Comparison of ENCODE assay signal across 18 cellular contexts in the genomic region with DNA sequence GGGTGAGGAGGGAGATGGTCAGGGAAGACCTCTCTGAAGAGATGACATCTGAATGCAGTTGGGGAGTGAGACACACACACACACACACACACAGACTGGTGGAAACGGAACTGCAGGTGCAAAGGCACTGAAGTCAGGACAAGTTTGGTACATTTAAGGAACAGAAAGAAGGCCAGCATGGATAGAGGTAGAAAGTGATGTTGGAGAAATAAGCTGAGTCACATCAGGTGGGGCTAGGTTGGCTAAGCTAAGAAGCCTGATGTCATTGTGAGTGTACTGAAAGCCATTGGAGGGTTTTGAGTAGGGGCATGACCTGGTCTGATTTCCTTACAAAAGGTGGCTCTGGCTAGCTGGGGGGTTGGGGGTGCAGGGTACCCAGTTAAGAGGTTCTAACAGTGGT. TPM values are rescaled to one million over a fixed set of nuclear protein-coding genes. Genes with fewer than 3 reads are reported as not detected.
A peak's percentile ranks its signal among the peaks of the same experiment; 100 is the strongest.
DNase-seq lines count a peak whose midpoint lies in the region; ATAC-seq and TF ChIP-seq lines count a peak whose summit lies in the region.
"Had no signal": no experiment of that assay in that cellular context is flagged by ENCODE, and none has a peak within 500 bp of the region (broad histone marks: within the 10 kb centered on the region; RNA-seq: fewer than 3 reads in every experiment).

No MANE protein-coding gene starts in this region.

- H3K27ac Mint-ChIP-seq in activated naive CD8-positive, alpha-beta T cell treated with anti-CD3 and anti-CD28 coated beads, Interleukin-2, amount 10 ng/mL, durations not matched to agents 7 days and 5 days: peak overlapping the region; percentile 45
- H3K27ac Mint-ChIP-seq in activated naive CD8-positive, alpha-beta T cell treated with anti-CD3 and anti-CD28 coated beads for 36 hours: no peak overlapping the region
- H3K27ac Mint-ChIP-seq in activated B cell treated with CpG ODN at 0.5 μM for 24 hours: peak overlapping the region; percentile 13
- H3K27ac Mint-ChIP-seq: CD8-positive, alpha-beta T cell; endodermal cell; mesothelial cell of epicardium had no signal

- peaks cover 31% of the 10 kb centered on the region for H3K4me1 Mint-ChIP-seq in activated naive CD8-positive, alpha-beta T cell treated with anti-CD3 and anti-CD28 coated beads, Interleukin-2, amount 10 ng/mL, durations not matched to agents 7 days and 5 days
- peaks cover 38% of the 10 kb centered on the region for H3K4me1 Mint-ChIP-seq in activated naive CD8-positive, alpha-beta T cell treated with anti-CD3 and anti-CD28 coated beads for 36 hours
- peaks cover 20% of the 10 kb centered on the region for H3K4me1 Mint-ChIP-seq in activated B cell treated with CpG ODN at 0.5 μM for 24 hours

- CTCF ChIA-PET in activated B cell treated with CpG ODN at 0.5 μM for 24 hours (lab: Charles Lee): no interaction called here

- TF ChIP-seq CTCF in activated B cell treated with CpG ODN at 0.5 μM for 24 hours (IDR thresholded peaks at IDR 0.05): no peak

- peaks cover 17% of the 10 kb centered on the region for H3K27me3 ChIP-seq in effector memory CD4-positive, alpha-beta T cell (replicated peaks; ENCODE audit: control insufficient read depth, insufficient read depth, low read length, poor library complexity, severe bottlenecking)

- no peak overlapping the region for H3K27ac ChIP-seq in effector memory CD4-positive, alpha-beta T cell (ENCODE audit: insufficient read depth, low read length, poor library complexity, severe bottlenecking)

- H3K36me3 ChIP-seq in effector memory CD4-positive, alpha-beta T cell (ENCODE audit: control insufficient read depth, insufficient read depth, low read length): no peaks in the 10 kb centered on the region

- no peak for DNase-seq in activated naive CD8-positive, alpha-beta T cell treated with anti-CD3 and anti-CD28 coated beads, Interleukin-2, amount 10 ng/mL, durations not matched to agents 7 days and 5 days
- no peak for DNase-seq in activated naive CD8-positive, alpha-beta T cell treated with anti-CD3 and anti-CD28 coated beads for 36 hours
- DNase-seq in activated B cell treated with CpG ODN at 0.5 μM for 24 hours: no peak
- DNase-seq in stimulated activated CD8-positive, alpha-beta memory T cell treated with anti-CD3 and anti-CD28 coated beads, Interleukin-4, amount 100 ng/mL, for 48 hours: peak; percentile 20
- no peak for DNase-seq in NCI-H2196 (lab: John Stamatoyannopoulos, UW; ENCODE audit: unreplicated experiment)
- no peak for DNase-seq in effector memory CD4-positive, alpha-beta T cell
- DNase-seq: amniotic stem cell; CD8-positive, alpha-beta T cell; endodermal cell; hippocampal formation; kidney; NCI-H1048; NCI-H2107; NCI-H526; SK-N-SH had no signal

- H3K9me3 Mint-ChIP-seq in activated naive CD8-positive, alpha-beta T cell treated with anti-CD3 and anti-CD28 coated beads, Interleukin-2, amount 10 ng/mL, durations not matched to agents 7 days and 5 days: no peaks in the 10 kb centered on the region
- no peaks in the 10 kb centered on the region for H3K9me3 Mint-ChIP-seq in activated naive CD8-positive, alpha-beta T cell treated with anti-CD3 and anti-CD28 coated beads for 36 hours
- no peaks in the 10 kb centered on the region for H3K9me3 Mint-ChIP-seq in activated B cell treated with CpG ODN at 0.5 μM for 24 hours
- H3K9me3 Mint-ChIP-seq: CD8-positive, alpha-beta T cell; central memory CD8-positive, alpha-beta T cell; endodermal cell; mesothelial cell of epicardium; neural crest cell had no signal

- intact Hi-C loops in activated B cell treated with CpG ODN at 0.5 μM for 24 hours (cut with micrococcal nuclease): no loop called here

- ATAC-seq in activated naive CD8-positive, alpha-beta T cell treated with anti-CD3 and anti-CD28 coated beads, Interleukin-2, amount 10 ng/mL, durations not matched to agents 7 days and 5 days (ENCODE audit: low read depth): no peak
- ATAC-seq in activated B cell treated with CpG ODN at 0.5 μM for 24 hours (ENCODE audit: low read depth): no peak
- ATAC-seq: CD8-positive, alpha-beta T cell had no signal

- peaks cover 7% of the 10 kb centered on the region for H3K36me3 Mint-ChIP-seq in activated naive CD8-positive, alpha-beta T cell treated with anti-CD3 and anti-CD28 coated beads, Interleukin-2, amount 10 ng/mL, durations not matched to agents 7 days and 5 days
- H3K36me3 Mint-ChIP-seq in activated naive CD8-positive, alpha-beta T cell treated with anti-CD3 and anti-CD28 coated beads for 36 hours: peaks cover 4% of the 10 kb centered on the region
- no peaks in the 10 kb centered on the region for H3K36me3 Mint-ChIP-seq in activated B cell treated with CpG ODN at 0.5 μM for 24 hours (ENCODE audit: low read depth)
- H3K36me3 Mint-ChIP-seq: CD8-positive, alpha-beta T cell; mesothelial cell of epicardium had no signal

- H3K4me3 ChIP-seq in effector memory CD4-positive, alpha-beta T cell (ENCODE audit: insufficient read depth, low read depth, low read length, poor library complexity, severe bottlenecking): no peak overlapping the region

- no peaks in the 10 kb centered on the region for H3K27me3 Mint-ChIP-seq in activated naive CD8-positive, alpha-beta T cell treated with anti-CD3 and anti-CD28 coated beads, Interleukin-2, amount 10 ng/mL, durations not matched to agents 7 days and 5 days
- H3K27me3 Mint-ChIP-seq in activated naive CD8-positive, alpha-beta T cell treated with anti-CD3 and anti-CD28 coated beads for 36 hours: peaks cover 7% of the 10 kb centered on the region
- peaks cover 7% of the 10 kb centered on the region for H3K27me3 Mint-ChIP-seq in activated B cell treated with CpG ODN at 0.5 μM for 24 hours

- no peak overlapping the region for H3K4me3 Mint-ChIP-seq in activated naive CD8-positive, alpha-beta T cell treated with anti-CD3 and anti-CD28 coated beads, Interleukin-2, amount 10 ng/mL, durations not matched to agents 7 days and 5 days
- H3K4me3 Mint-ChIP-seq in activated naive CD8-positive, alpha-beta T cell treated with anti-CD3 and anti-CD28 coated beads for 36 hours: no peak overlapping the region
- H3K4me3 Mint-ChIP-seq in activated B cell treated with CpG ODN at 0.5 μM for 24 hours: no peak overlapping the region
- H3K4me3 Mint-ChIP-seq: CD8-positive, alpha-beta T cell; central memory CD8-positive, alpha-beta T cell; endodermal cell; mesothelial cell of epicardium; neural crest cell had no signal

- H3K9me3 ChIP-seq in effector memory CD4-positive, alpha-beta T cell (ENCODE audit: control insufficient read depth, low read length): no peaks in the 10 kb centered on the region
- H3K9me3 ChIP-seq: SK-N-SH had no signal

- H3K4me1 ChIP-seq in effector memory CD4-positive, alpha-beta T cell (ENCODE audit: control insufficient read depth, insufficient read depth, low read length, poor library complexity, severe bottlenecking): peaks cover 4% of the 10 kb centered on the region

- POLR2A ChIA-PET in activated naive CD8-positive, alpha-beta T cell treated with anti-CD3 and anti-CD28 coated beads, Interleukin-2, amount 10 ng/mL, durations not matched to agents 7 days and 5 days (lab: Charles Lee): interaction anchor here (5.3 kb wide), 1 partner anchor 12 kb away, joined by 43 read pairs; a partner anchor contains a TSS
- POLR2A ChIA-PET in activated B cell treated with CpG ODN at 0.5 μM for 24 hours (lab: Charles Lee): no interaction called here

RNA-seq across cellular contexts. Expression of a gene that starts 3.1 kb away (rescaled TPM):
- 10 to 100 TPM in 1 of 2 experiments, 1 to 10 TPM in 1; 9.6 to 10.6 TPM for total RNA-seq in activated naive CD8-positive, alpha-beta T cell treated with anti-CD3 and anti-CD28 coated beads, Interleukin-2, amount 10 ng/mL, durations not matched to agents 7 days and 5 days
- 10 to 100 TPM; 11.7 to 12.2 TPM for total RNA-seq in activated naive CD8-positive, alpha-beta T cell treated with anti-CD3 and anti-CD28 coated beads for 36 hours
- 1.1 and 1.3 TPM in 2 replicates for total RNA-seq in activated B cell treated with CpG ODN at 0.5 μM for 24 hours
- total RNA-seq: CD8-positive, alpha-beta T cell; neural crest cell had no signal

RNA-seq across cellular contexts. Expression of a gene that starts 12.3 kb away (rescaled TPM):
- total RNA-seq in activated naive CD8-positive, alpha-beta T cell treated with anti-CD3 and anti-CD28 coated beads, Interleukin-2, amount 10 ng/mL, durations not matched to agents 7 days and 5 days: under 1 TPM; 0.99 to 1.00 TPM
- total RNA-seq in activated naive CD8-positive, alpha-beta T cell treated with anti-CD3 and anti-CD28 coated beads for 36 hours: 1 to 10 TPM; 2.4 to 2.9 TPM
- total RNA-seq in activated B cell treated with CpG ODN at 0.5 μM for 24 hours: 0.73 and 1.6 TPM in 2 replicates

RNA-seq across cellular contexts. Expression of a gene that starts 24.4 kb away (rescaled TPM):
- 10 to 100 TPM; 20.0 to 21.3 TPM for total RNA-seq in activated naive CD8-positive, alpha-beta T cell treated with anti-CD3 and anti-CD28 coated beads, Interleukin-2, amount 10 ng/mL, durations not matched to agents 7 days and 5 days
- total RNA-seq in activated naive CD8-positive, alpha-beta T cell treated with anti-CD3 and anti-CD28 coated beads for 36 hours: 10 to 100 TPM; 12.2 to 14.4 TPM
- 23.4 and 23.9 TPM in 2 replicates for total RNA-seq in activated B cell treated with CpG ODN at 0.5 μM for 24 hours

RNA-seq across cellular contexts. Expression of a gene that starts 48.7 kb away (rescaled TPM):
- total RNA-seq in activated naive CD8-positive, alpha-beta T cell treated with anti-CD3 and anti-CD28 coated beads, Interleukin-2, amount 10 ng/mL, durations not matched to agents 7 days and 5 days: 10 to 100 TPM; 33.9 to 40.4 TPM
- total RNA-seq in activated naive CD8-positive, alpha-beta T cell treated with anti-CD3 and anti-CD28 coated beads for 36 hours: 10 to 100 TPM; 12.9 to 14.9 TPM
- total RNA-seq in activated B cell treated with CpG ODN at 0.5 μM for 24 hours: 24.0 and 24.3 TPM in 2 replicates

RNA-seq across cellular contexts. Expression of a gene that starts 49.2 kb away (rescaled TPM):
- under 1 TPM; 0.14 to 0.37 TPM for total RNA-seq in activated naive CD8-positive, alpha-beta T cell treated with anti-CD3 and anti-CD28 coated beads, Interleukin-2, amount 10 ng/mL, durations not matched to agents 7 days and 5 days
- total RNA-seq in activated naive CD8-positive, alpha-beta T cell treated with anti-CD3 and anti-CD28 coated beads for 36 hours: not detected
- not detected in 2 replicates for total RNA-seq in activated B cell treated with CpG ODN at 0.5 μM for 24 hours
- total RNA-seq: CD8-positive, alpha-beta T cell; neural crest cell had no signal
